In genomic region chr16:1048442-1049112, GRCh38 we compare ENCODE assay signal across 9 cellular contexts. TPM values are rescaled to one million over a fixed set of nuclear protein-coding genes. Genes with fewer than 3 reads are reported as not detected.
A peak's percentile ranks its signal among the peaks of the same experiment; 100 is the strongest.
DNase-seq lines count a peak whose midpoint lies in the region; ATAC-seq and TF ChIP-seq lines count a peak whose summit lies in the region.
"Had no signal": no experiment of that assay in that cellular context is flagged by ENCODE, and none has a peak within 500 bp of the region (broad histone marks: within the 10 kb centered on the region; RNA-seq: fewer than 3 reads in every experiment).

No MANE protein-coding gene starts in this region.

- peak; percentile 21 for ATAC-seq in activated T-helper 17 cell treated with anti-CD3 and anti-CD28 coated beads, Interleukin-2, amount 50 U/mL, for 72 hours (replicated peaks)
- no peak for ATAC-seq in HG03175 (IDR thresholded peaks at IDR 0.05; ENCODE audit: unreplicated experiment)

- no peak overlapping the region for H3K4me3 Mint-ChIP-seq in activated T-helper 17 cell treated with anti-CD3 and anti-CD28 coated beads, Interleukin-2, amount 50 U/mL, for 72 hours
- no peak overlapping the region for H3K4me3 Mint-ChIP-seq in Caco-2 (ENCODE audit: unreplicated experiment)

- H3K9me3 ChIP-seq in Caco-2: no peaks in the 10 kb centered on the region

- H3K4me1 ChIP-seq in Caco-2: peaks cover 5% of the 10 kb centered on the region; the same call in 1 of the 2 replicates

- POLR2A ChIA-PET in Caco-2 (lab: Charles Lee): no interaction called here

- CTCF ChIA-PET in Caco-2 (lab: Charles Lee): interaction anchor here (1.0 kb wide), 1 partner anchor 9 kb away, joined by 3 read pairs; no protein-coding TSS in a partner anchor

- H3K36me3 Mint-ChIP-seq in activated T-helper 17 cell treated with anti-CD3 and anti-CD28 coated beads, Interleukin-2, amount 50 U/mL, for 72 hours (ENCODE audit: low read depth): no peaks in the 10 kb centered on the region
- H3K36me3 Mint-ChIP-seq in Caco-2 (ENCODE audit: insufficient read depth, unreplicated experiment): no peaks in the 10 kb centered on the region

- H3K4me1 Mint-ChIP-seq in activated T-helper 17 cell treated with anti-CD3 and anti-CD28 coated beads, Interleukin-2, amount 50 U/mL, for 72 hours: no peaks in the 10 kb centered on the region
- no peaks in the 10 kb centered on the region for H3K4me1 Mint-ChIP-seq in Caco-2 (ENCODE audit: low read depth, unreplicated experiment)

- H3K27me3 ChIP-seq in Caco-2 (replicated peaks; ENCODE audit: control insufficient read depth, insufficient read depth, low read length): no peaks in the 10 kb centered on the region

- no peaks in the 10 kb centered on the region for H3K27me3 Mint-ChIP-seq in activated T-helper 17 cell treated with anti-CD3 and anti-CD28 coated beads, Interleukin-2, amount 50 U/mL, for 72 hours
- no peaks in the 10 kb centered on the region for H3K27me3 Mint-ChIP-seq in Caco-2 (ENCODE audit: insufficient read depth, unreplicated experiment)

- no peaks in the 10 kb centered on the region for H3K36me3 ChIP-seq in Caco-2 (ENCODE audit: control insufficient read depth, insufficient read depth, low read length)

- no peak for TF ChIP-seq CTCF in Caco-2 (IDR thresholded peaks at IDR 0.05; ENCODE audit: insufficient read depth in 1 of 2, low read depth in 1 of 2, low read length in 1 of 2, severe bottlenecking in 1 of 2, unreplicated experiment in 1 of 2)

- no peak overlapping the region for H3K4me3 ChIP-seq in Caco-2 (ENCODE audit: low read depth, low read length)

- BruUV-seq in Caco-2 (replicated peaks; lab: Mats Ljungman, UMichigan): no TSS peak

- H3K9me3 Mint-ChIP-seq in activated T-helper 17 cell treated with anti-CD3 and anti-CD28 coated beads, Interleukin-2, amount 50 U/mL, for 72 hours: no peaks in the 10 kb centered on the region
- H3K9me3 Mint-ChIP-seq in Caco-2 (ENCODE audit: unreplicated experiment): no peaks in the 10 kb centered on the region

- peak; percentile 67 for DNase-seq in AG08395 (ENCODE audit: low spot score)
- DNase-seq in GM03348 (ENCODE audit: low spot score): peak; percentile 86
- DNase-seq in islet precursor cell: peak; percentile 87
- DNase-seq in Caco-2: no peak
- no peak for DNase-seq in GM19238 (ENCODE audit: insufficient read length, low spot score)
- no peak for DNase-seq in NCI-H226

- no peak overlapping the region for H3K27ac Mint-ChIP-seq in activated T-helper 17 cell treated with anti-CD3 and anti-CD28 coated beads, Interleukin-2, amount 50 U/mL, for 72 hours
- H3K27ac Mint-ChIP-seq in Caco-2 (ENCODE audit: unreplicated experiment): no peak overlapping the region

- intact Hi-C loops in Caco-2 (cut with micrococcal nuclease; ENCODE audit: unreplicated experiment): no loop called here

RNA-seq across cellular contexts. Expression of gene SSTR5, which starts 24.0 kb away (rescaled TPM):
- not detected for total RNA-seq in activated T-helper 17 cell treated with anti-CD3 and anti-CD28 coated beads, Interleukin-2, amount 50 U/mL, for 72 hours
- 0.23 and 0.30 TPM in 2 replicates for total RNA-seq in Caco-2 (2022)
- total RNA-seq: T-helper 2 cell treated with Interferon-gamma antibody and Interleukin-4, amounts not matched to agents 100 ng/mL and 5 ng/mL, for 36 hours had no signal

RNA-seq across cellular contexts. Expression of gene C1QTNF8, which starts 47.5 kb away (rescaled TPM):
- total RNA-seq in activated T-helper 17 cell treated with anti-CD3 and anti-CD28 coated beads, Interleukin-2, amount 50 U/mL, for 72 hours: not detected
- total RNA-seq in Caco-2 (2022): not detected in 2 replicates
- total RNA-seq: T-helper 2 cell treated with Interferon-gamma antibody and Interleukin-4, amounts not matched to agents 100 ng/mL and 5 ng/mL, for 36 hours had no signal

Comparison
In these comparisons a context has a peak if more than half of its experiments do, and no peak if none do; other contexts are left out.
1. DNase-seq: peak in AG08395 (single experiment), GM03348 (single experiment) and islet precursor cell (single experiment); none in Caco-2 (0 of 2), GM19238 (single experiment) and NCI-H226 (single experiment).